ENCODE assay signal across 16 cellular contexts in the genomic region with DNA sequence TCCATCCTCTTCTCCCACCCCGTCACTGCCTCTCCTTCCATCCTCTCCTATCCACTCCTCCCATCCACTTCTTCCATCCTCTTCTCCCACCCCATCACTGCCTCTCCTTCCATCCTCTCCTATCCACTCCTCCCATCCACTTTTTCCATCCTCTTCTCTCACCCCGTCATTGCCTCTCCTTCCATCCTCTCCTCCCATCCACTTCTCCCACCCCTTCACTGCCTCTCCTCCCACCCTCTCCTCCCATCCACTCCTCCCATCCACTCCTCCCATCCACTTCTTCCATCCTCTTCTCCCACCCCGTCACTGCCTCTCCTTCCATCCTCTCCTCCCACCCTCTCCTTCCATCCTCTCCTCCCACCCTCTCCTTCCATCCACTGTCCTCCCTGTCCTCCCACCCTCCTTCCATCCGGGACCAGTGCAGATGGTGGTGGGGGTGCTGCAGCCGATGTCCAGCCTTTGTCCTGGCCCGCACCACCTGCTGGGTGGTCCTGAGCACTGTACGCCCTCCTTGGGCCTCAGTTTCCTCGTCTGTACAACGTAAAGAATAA.
"Had no signal": no experiment of that assay in that cellular context is flagged by ENCODE, and none has a peak within 500 bp of the region (broad histone marks: within the 10 kb centered on the region; RNA-seq: fewer than 3 reads in every experiment).

No MANE protein-coding gene starts in this region.

- H3K27ac ChIP-seq: prostate gland, right atrium auricular region had no signal

- ATAC-seq: activated CD8-positive, alpha-beta memory T cell treated with anti-CD3 and anti-CD28 coated beads, Interleukin-2, amount 10 ng/mL, durations not matched to agents 7 days and 5 days; activated T-helper 17 cell treated with anti-CD3 and anti-CD28 coated beads, Interleukin-2, amount 50 U/mL, for 72 hours; naive thymus-derived CD8-positive, alpha-beta T cell had no signal

- H3K4me3 Mint-ChIP-seq: activated CD4-positive, alpha-beta memory T cell treated with anti-CD3 and anti-CD28 coated beads, Interleukin-2, amount 10 ng/mL, durations not matched to agents 7 days and 5 days; activated CD8-positive, alpha-beta memory T cell treated with anti-CD3 and anti-CD28 coated beads, Interleukin-2, amount 10 ng/mL, durations not matched to agents 7 days and 5 days; activated naive CD8-positive, alpha-beta T cell treated with anti-CD3 and anti-CD28 coated beads for 36 hours; activated T-helper 17 cell treated with anti-CD3 and anti-CD28 coated beads, Interleukin-2, amount 50 U/mL, for 72 hours; naive thymus-derived CD8-positive, alpha-beta T cell; stimulated activated naive CD8-positive, alpha-beta T cell treated with anti-CD3 and anti-CD28 coated beads, Interleukin-15, Interleukin-2, amounts not matched to agents 100 ng/mL and 50 ng/mL, for 24 hours had no signal

- H3K27me3 ChIP-seq: right atrium auricular region had no signal

- H3K9me3 ChIP-seq: prostate gland, right atrium auricular region had no signal

- DNase-seq: activated CD4-positive, alpha-beta memory T cell treated with anti-CD3 and anti-CD28 coated beads, Interleukin-2, amount 10 ng/mL, durations not matched to agents 7 days and 5 days; activated CD4-positive, alpha-beta T cell treated with anti-CD3 and anti-CD28 coated beads for 48 hours; activated CD4-positive, CD25-positive, alpha-beta regulatory T cell; activated CD8-positive, alpha-beta memory T cell treated with anti-CD3 and anti-CD28 coated beads, Interleukin-2, amount 10 ng/mL, durations not matched to agents 7 days and 5 days; activated naive CD4-positive, alpha-beta T cell; activated naive CD8-positive, alpha-beta T cell treated with anti-CD3 and anti-CD28 coated beads for 36 hours; amniotic stem cell; mesendoderm; naive thymus-derived CD8-positive, alpha-beta T cell; T-helper 1 cell; T-helper 9 cell; trophoblast cell had no signal

- H3K27me3 Mint-ChIP-seq: activated CD4-positive, alpha-beta memory T cell treated with anti-CD3 and anti-CD28 coated beads, Interleukin-2, amount 10 ng/mL, durations not matched to agents 7 days and 5 days; activated CD8-positive, alpha-beta memory T cell treated with anti-CD3 and anti-CD28 coated beads, Interleukin-2, amount 10 ng/mL, durations not matched to agents 7 days and 5 days; activated T-helper 17 cell treated with anti-CD3 and anti-CD28 coated beads, Interleukin-2, amount 50 U/mL, for 72 hours; stimulated activated naive CD8-positive, alpha-beta T cell treated with anti-CD3 and anti-CD28 coated beads, Interleukin-15, Interleukin-2, amounts not matched to agents 100 ng/mL and 50 ng/mL, for 24 hours had no signal

- H3K9me3 Mint-ChIP-seq: activated CD4-positive, alpha-beta memory T cell treated with anti-CD3 and anti-CD28 coated beads, Interleukin-2, amount 10 ng/mL, durations not matched to agents 7 days and 5 days; activated naive CD8-positive, alpha-beta T cell treated with anti-CD3 and anti-CD28 coated beads for 36 hours; activated T-helper 17 cell treated with anti-CD3 and anti-CD28 coated beads, Interleukin-2, amount 50 U/mL, for 72 hours; stimulated activated naive CD8-positive, alpha-beta T cell treated with anti-CD3 and anti-CD28 coated beads, Interleukin-15, Interleukin-2, amounts not matched to agents 100 ng/mL and 50 ng/mL, for 24 hours had no signal

- H3K4me3 ChIP-seq: prostate gland, right atrium auricular region had no signal

- H3K36me3 ChIP-seq: prostate gland had no signal

- H3K36me3 Mint-ChIP-seq: activated CD8-positive, alpha-beta memory T cell treated with anti-CD3 and anti-CD28 coated beads, Interleukin-2, amount 10 ng/mL, durations not matched to agents 7 days and 5 days had no signal

- H3K27ac Mint-ChIP-seq: activated CD4-positive, alpha-beta memory T cell treated with anti-CD3 and anti-CD28 coated beads, Interleukin-2, amount 10 ng/mL, durations not matched to agents 7 days and 5 days; activated CD8-positive, alpha-beta memory T cell treated with anti-CD3 and anti-CD28 coated beads, Interleukin-2, amount 10 ng/mL, durations not matched to agents 7 days and 5 days; activated naive CD8-positive, alpha-beta T cell treated with anti-CD3 and anti-CD28 coated beads for 36 hours; activated T-helper 17 cell treated with anti-CD3 and anti-CD28 coated beads, Interleukin-2, amount 50 U/mL, for 72 hours; naive thymus-derived CD8-positive, alpha-beta T cell; stimulated activated naive CD8-positive, alpha-beta T cell treated with anti-CD3 and anti-CD28 coated beads, Interleukin-15, Interleukin-2, amounts not matched to agents 100 ng/mL and 50 ng/mL, for 24 hours had no signal
